ENCODE assay signal across 8 cellular contexts in the genomic region with DNA sequence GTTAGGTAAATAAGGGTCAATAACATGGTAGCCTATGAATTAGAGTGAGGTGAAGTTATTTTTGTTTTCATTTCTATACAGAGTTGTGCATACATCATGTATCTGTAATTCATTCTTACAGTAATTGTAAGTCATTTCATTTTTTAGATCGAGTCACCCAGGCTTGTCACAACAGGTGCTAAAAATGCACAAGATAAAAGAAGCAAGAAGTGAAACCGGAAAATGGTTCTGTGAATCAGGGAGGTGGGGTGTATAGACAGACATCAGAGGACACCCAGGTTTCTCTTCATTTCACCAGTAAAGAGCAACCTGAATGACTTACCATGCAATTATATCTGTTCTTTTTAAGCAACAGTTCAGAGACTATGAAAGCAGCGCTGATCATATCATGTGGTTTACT. TPM values are rescaled to one million over a fixed set of nuclear protein-coding genes. Genes with fewer than 3 reads are reported as not detected.
A peak's percentile ranks its signal among the peaks of the same experiment; 100 is the strongest.
DNase-seq lines count a peak whose midpoint lies in the region; ATAC-seq, FAIRE-seq and TF ChIP-seq lines count a peak whose summit lies in the region.

No MANE protein-coding gene starts in this region.

- H3K27me3 Mint-ChIP-seq in WTC11 (ENCODE audit: low read depth) (no peaks in the 10 kb centered on the region; the same call in 1 of the 2 replicates), glutamatergic neuron (ENCODE audit: unreplicated experiment) (peaks cover 4% of the 10 kb centered on the region), H9 (ENCODE audit: low read depth) (no peaks in the 10 kb centered on the region)

- H2BK120ac ChIP-seq in H9 (ENCODE audit: low read depth, low read length, poor library complexity, severe bottlenecking) = no peak overlapping the region

- 0 out of 2 replicates have a peak overlapping the region, but pooled peaks have one; percentile 43 for H3K27ac Mint-ChIP-seq in WTC11
- H3K27ac Mint-ChIP-seq in glutamatergic neuron (ENCODE audit: unreplicated experiment) = no peak overlapping the region
- no peak overlapping the region; a peak in 1 of 7 replicates for H3K27ac Mint-ChIP-seq in H9

- H2BK5ac ChIP-seq in H9 (ENCODE audit: insufficient read length, low read length) = no peak overlapping the region

- no peak overlapping the region for H3K9ac ChIP-seq in H9 (ENCODE audit: extremely low read depth, insufficient read length, low read length)

- H3K14ac ChIP-seq in H9 (ENCODE audit: insufficient read depth, low read length) = no peak overlapping the region

- no peaks in the 10 kb centered on the region for H3K79me2 ChIP-seq in H9 (ENCODE audit: insufficient read depth, low read length)

- TF ChIP-seq CTCF in A549 (IDR thresholded peaks at IDR 0.05) (no peak), WTC11 (IDR thresholded peaks at IDR 0.05) (no peak), psoas muscle (IDR thresholded peaks at IDR 0.05) (no peak), glutamatergic neuron (IDR thresholded peaks at IDR 0.05; ENCODE audit: partially characterized antibody, unreplicated experiment) (no peak), H9 (conservative IDR thresholded peaks at IDR 0.05) (no peak)

- H3K4me1 ChIP-seq in A549 = peaks cover 18% of the 10 kb centered on the region
- peaks cover 10% of the 10 kb centered on the region for H3K4me1 ChIP-seq in psoas muscle
- peaks cover 4% of the 10 kb centered on the region; the same call in 1 of the 2 replicates for H3K4me1 ChIP-seq in H9 (ENCODE audit: insufficient read depth, low read length)

- no peak overlapping the region for H3K23ac ChIP-seq in H9 (ENCODE audit: insufficient read length, low read depth, low read length)

- H2BK20ac ChIP-seq in H9 (ENCODE audit: low read depth, low read length, poor library complexity, severe bottlenecking) = no peak overlapping the region

- H2BK15ac ChIP-seq in H9 (ENCODE audit: low read depth, low read length) = no peak overlapping the region

- H4K8ac ChIP-seq in H9 (replicated peaks; ENCODE audit: insufficient read length, low read depth, low read length) = no peak overlapping the region

- H2BK12ac ChIP-seq in H9 (ENCODE audit: insufficient read length, low read depth, low read length) = no peak overlapping the region

- no peak overlapping the region for H4K5ac ChIP-seq in H9 (ENCODE audit: insufficient read length, low read depth, low read length)

- H3K4me1 Mint-ChIP-seq in WTC11 (peaks cover 50% of the 10 kb centered on the region), glutamatergic neuron (ENCODE audit: low read depth, unreplicated experiment) (peaks cover 3% of the 10 kb centered on the region), H9 (peaks cover 47 to 52% of the 10 kb centered on the region in 2 experiments)

- H3K23me2 ChIP-seq in H9 (ENCODE audit: insufficient read length, low read depth, low read length, poor library complexity, severe bottlenecking) = no peaks in the 10 kb centered on the region

- H3K4me3 ChIP-seq in A549 (no peak overlapping the region), psoas muscle (no peak overlapping the region)

- H3K36me3 ChIP-seq in psoas muscle (ENCODE audit: insufficient read depth in 1 of 2, low read depth in 1 of 2) = no peaks in the 10 kb centered on the region

- H3K27ac ChIP-seq in A549 (no peak overlapping the region), psoas muscle (peak overlapping the region; percentile 27), H9 (ENCODE audit: insufficient read length, low read depth, low read length) (no peak overlapping the region)

- H3T11ph ChIP-seq in H9 (ENCODE audit: low read length) = no peak overlapping the region

- H3K4me3 Mint-ChIP-seq in WTC11 (no peak overlapping the region), glutamatergic neuron (ENCODE audit: unreplicated experiment) (no peak overlapping the region), H9 (no peak overlapping the region)

- CTCF ChIA-PET in A549 (lab: Yijun Ruan, JAX) = no interaction called here
- CTCF ChIA-PET in WTC11 (lab: Charles Lee) = no interaction called here

- no peaks in the 10 kb centered on the region for H3K9me3 Mint-ChIP-seq in WTC11
- H3K9me3 Mint-ChIP-seq in glutamatergic neuron (ENCODE audit: unreplicated experiment) = no peaks in the 10 kb centered on the region
- peaks cover 2 to 5% of the 10 kb centered on the region in 2 experiments; a peak in 2 of 5 replicates for H3K9me3 Mint-ChIP-seq in H9

- no peaks in the 10 kb centered on the region for H3K9me3 ChIP-seq in A549
- no peaks in the 10 kb centered on the region for H3K9me3 ChIP-seq in psoas muscle
- H3K9me3 ChIP-seq in H9 (ENCODE audit: control insufficient read depth, low read depth, low read length) = no peaks in the 10 kb centered on the region

- H2AFZ ChIP-seq in H9 (ENCODE audit: low read length) = no peak overlapping the region

- H4K20me1 ChIP-seq in H9 (ENCODE audit: control insufficient read depth, insufficient read depth, insufficient read length) = no peaks in the 10 kb centered on the region

- FAIRE-seq in A549 (lab: Jason Lieb, UNC) = no peak

- TF ChIP-seq EP300 in A549 (IDR thresholded peaks at IDR 0.05) = no peak

- 87% methylated on average over 3 of the region's 3 CpGs for WGBS in A549 (ENCODE audit: missing lambda C conversion rate)
- 63 to 74% (median 65%) methylated on average over 3 of the region's 3 CpGs for WGBS in psoas muscle, 3 donors
- WGBS in H9 (ENCODE audit: extremely low coverage, insufficient read length, low lambda C conversion rate) = no CpG with 5 or more reads among the region's 3 CpGs

- H3K36me3 Mint-ChIP-seq in WTC11 = no peaks in the 10 kb centered on the region
- no peaks in the 10 kb centered on the region for H3K36me3 Mint-ChIP-seq in glutamatergic neuron (ENCODE audit: unreplicated experiment)
- no peaks in the 10 kb centered on the region; a peak in 1 of 7 replicates for H3K36me3 Mint-ChIP-seq in H9 (ENCODE audit: insufficient read depth in 1 of 3, low read depth in 3 of 3)

- peak overlapping the region; percentile 37; the same call in 1 of the 3 replicates for H3K4me2 ChIP-seq in A549
- no peak overlapping the region for H3K4me2 ChIP-seq in H9 (ENCODE audit: insufficient read depth, insufficient read length, low read length)

- intact Hi-C loops in psoas muscle (cut with DNase I) (loop anchor here in 1 of 2 donors (10.0 kb wide), 1 partner anchor 49 kb away; no protein-coding TSS in a partner anchor), posterior vena cava (cut with DNase I) (no loop called here)

- POLR2A ChIA-PET in A549 (lab: Yijun Ruan, JAX) (no interaction called here), WTC11 (lab: Charles Lee) (interaction anchor here (1.1 kb wide), 1 partner anchor 70 kb away, joined by 3 read pairs; no protein-coding TSS in a partner anchor)

- H3K27me3 ChIP-seq in psoas muscle (ENCODE audit: insufficient read depth in 3 of 3, low read length in 2 of 3) = no peaks in the 10 kb centered on the region
- no peaks in the 10 kb centered on the region for H3K27me3 ChIP-seq in H9 (ENCODE audit: insufficient read depth, low read length)

- no peak overlapping the region for H3K18ac ChIP-seq in H9 (ENCODE audit: insufficient read length, low read depth, low read length)

- ATAC-seq in A549 = no peak
- ATAC-seq in HG03103 (IDR thresholded peaks at IDR 0.05; ENCODE audit: low read depth, unreplicated experiment) = peak; percentile 80
- no peak for ATAC-seq in WTC11
- ATAC-seq in psoas muscle = no peak

- H3K4ac ChIP-seq in H9 (ENCODE audit: low read depth, low read length) = no peak overlapping the region

- no peak overlapping the region for H4K91ac ChIP-seq in H9 (ENCODE audit: insufficient read length, low read depth, low read length)

- TF ChIP-seq POLR2A in A549 (IDR thresholded peaks at IDR 0.05; ENCODE audit: low read length) = no peak
- TF ChIP-seq POLR2A in GM19099 (IDR thresholded peaks at IDR 0.05; ENCODE audit: extremely low read depth, insufficient read length, low read depth) = peak; percentile 35

- DNase-seq in A549 (ENCODE audit: low read depth in 1 of 2, low spot score in 1 of 2) (no peak), WTC11 (ENCODE audit: low spot score) (no peak), psoas muscle (no peak), glutamatergic neuron (no peak), posterior vena cava (ENCODE audit: low spot score) (no peak), H9 (no peak)

- no peak for TF ChIP-seq RAD21 in A549 (conservative IDR thresholded peaks at IDR 0.05 in 1 of 2, IDR thresholded peaks at IDR 0.05 in 1 of 2)

- no peak overlapping the region for H2AK5ac ChIP-seq in H9 (ENCODE audit: insufficient read length, low read length)

- no peaks in the 10 kb centered on the region for H3K79me1 ChIP-seq in H9 (ENCODE audit: insufficient read depth, low read depth, low read length, poor library complexity, severe bottlenecking)

- H3K56ac ChIP-seq in H9 (ENCODE audit: insufficient read length, low read depth, low read length) = no peak overlapping the region

TF ChIP-seq in A549, 52 proteins besides CTCF, POLR2A, EP300 and RAD21 (continues in another document):
- TF ChIP-seq HEYL (CRISPR knock-in tag; IDR thresholded peaks at IDR 0.05) (no peak), FOSL2 (IDR thresholded peaks at IDR 0.05) (no peak), FOSL2 (CRISPR knock-in tag; IDR thresholded peaks at IDR 0.05) (no peak)
- TF ChIP-seq, protein P1, sequence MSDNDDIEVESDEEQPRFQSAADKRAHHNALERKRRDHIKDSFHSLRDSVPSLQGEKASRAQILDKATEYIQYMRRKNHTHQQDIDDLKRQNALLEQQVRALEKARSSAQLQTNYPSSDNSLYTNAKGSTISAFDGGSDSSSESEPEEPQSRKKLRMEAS (IDR thresholded peaks at IDR 0.05) = no peak

TF ChIP-seq in WTC11, 78 proteins besides CTCF, POLR2A, EP300 and RAD21:
- no peak for TF ChIP-seq TEAD1 (CRISPR knock-in tag; IDR thresholded peaks at IDR 0.05)
- TF ChIP-seq RORB (CRISPR knock-in tag; IDR thresholded peaks at IDR 0.05) = no peak

RNA-seq across cellular contexts. Expression of a gene that starts 27.6 kb away (rescaled TPM):
- polyA plus RNA-seq in A549 (2011; rRNA removed) (55.9 and 78.3 TPM in 2 replicates), A549 (2017; fragmentation: RNase III; extraction: RNeasy Plus Mini Kit Qiagen cat#74134 plus additional on column Dnase treatment) (25.2 to 34.6 TPM (median 28.2 TPM) in 3 replicates), psoas muscle (10 to 100 TPM; 14.8 to 19.4 (median 17.4) TPM)
- polyA plus RNA-seq in A549 (2012; cell fraction: cytosol; rRNA removed) = 23.3 and 24.0 TPM in 2 replicates
- polyA plus RNA-seq in A549 (2012; cell fraction: nucleus; rRNA removed) = 9.6 and 16.8 TPM in 2 replicates
- 45.7 and 47.8 TPM in 2 replicates for polyA minus RNA-seq in A549 (2011; rRNA and poly(A)+ RNA removed)
- total RNA-seq in WTC11 (2021) (44.9 to 47.6 TPM (median 45.3 TPM) in 3 replicates), psoas muscle (10 to 100 TPM in 3 of 4 donors, 1 to 10 TPM in 1; 9.4 to 12.0 (median 10.3) TPM), glutamatergic neuron (ENCODE audit: unreplicated experiment) (39.9 TPM), posterior vena cava (10 to 100 TPM in 1 of 2 donors, 1 to 10 TPM in 1; 9.9 to 11.9 TPM), H9 (2021) (33.9 and 36.9 TPM in 2 replicates)
